Comparison of ENCODE assay signal across 8 cellular contexts in genomic region chr20:11676618-11677289, GRCh38.
DNase-seq lines count a peak whose midpoint lies in the region; ATAC-seq, FAIRE-seq and TF ChIP-seq lines count a peak whose summit lies in the region.

No MANE protein-coding gene starts in this region.

- H4K20me1 ChIP-seq in GM12878 (ENCODE audit: control insufficient read depth, insufficient read depth) = no peaks in the 10 kb centered on the region

- H3K79me2 ChIP-seq in GM12878 (ENCODE audit: control insufficient read depth, insufficient read depth, low read length) = no peaks in the 10 kb centered on the region

- TF ChIP-seq EP300 in GM12878 (IDR thresholded peaks at IDR 0.05; ENCODE audit: borderline replicate concordance in 1 of 2, control insufficient read depth in 1 of 2, low read depth in 2 of 2, low read length in 2 of 2) = no peak

- CTCF ChIA-PET in GM12878 (lab: Yijun Ruan, JAX) = interaction anchor here (0.6 to 2.0 kb wide), 8 partner anchors 9 to 637 kb away, joined by 3 to 8 read pairs (median 4); no protein-coding TSS in a partner anchor

- no peak overlapping the region for H3K27ac ChIP-seq in GM12878 (ENCODE audit: control insufficient read depth, insufficient read depth)

- intact Hi-C loops in GM12878 (cut with micrococcal nuclease; ENCODE audit: unreplicated experiment) = loop anchor here (1.0 kb wide), 1 partner anchor 529 kb away; no protein-coding TSS in a partner anchor

- TF ChIP-seq RAD21 in GM12878 (IDR thresholded peaks at IDR 0.05; ENCODE audit: insufficient read depth, low read depth, low read length) = peak; percentile 52

- BruUV-seq in GM12878 (replicated peaks; lab: Mats Ljungman, UMichigan) = no TSS peak

- POLR2A ChIA-PET in GM12878 (lab: Charles Lee) = no interaction called here

- no peak overlapping the region for H3K9ac ChIP-seq in GM12878 (ENCODE audit: control insufficient read depth, insufficient read depth, low read length)

- no peaks in the 10 kb centered on the region for H3K36me3 ChIP-seq in GM12878 (ENCODE audit: control insufficient read depth in 2 of 2, insufficient read depth in 2 of 2, low read length in 1 of 2)

- in situ Hi-C loops in GM12878 (cut with MboI) = no loop called here

- TF ChIP-seq POLR2A in GM12878 (IDR thresholded peaks at IDR 0.05; ENCODE audit: low read depth, low read length) (no peak), GM12892 (IDR thresholded peaks at IDR 0.05; ENCODE audit: low read depth, low read length) (no peak)

- no peak overlapping the region for H3K4me2 ChIP-seq in GM12878 (ENCODE audit: control insufficient read depth, insufficient read depth)

- 0% methylated on average over 3 of the region's 3 CpGs for WGBS in GM12878 (ENCODE audit: insufficient coverage, insufficient replicate concordance, low lambda C conversion rate, missing lambda C conversion rate)

- TF ChIP-seq CTCF in GM12872 (IDR thresholded peaks at IDR 0.05; ENCODE audit: insufficient read depth, low read depth, low read length) (peak; percentile 76), GM12878 (IDR thresholded peaks at IDR 0.05 in 2 of 3, conservative IDR thresholded peaks at IDR 0.05 in 1 of 3; ENCODE audit: control insufficient read depth in 2 of 3, extremely low read depth in 1 of 3, insufficient read depth in 1 of 3, low read depth in 3 of 3, low read length in 3 of 3) (peak; percentile 43 to 72 (median 67))

- no peak overlapping the region for H2AFZ ChIP-seq in GM12878 (ENCODE audit: control insufficient read depth, low read depth, low read length)

- H3K27me3 ChIP-seq in GM12878 (replicated peaks in 1 of 2; ENCODE audit: control insufficient read depth in 2 of 2, insufficient read depth in 2 of 2, low read length in 1 of 2) = no peaks in the 10 kb centered on the region

- H3K9me3 ChIP-seq in GM12878 (replicated peaks; ENCODE audit: control insufficient read depth, insufficient read depth, low read length) = no peaks in the 10 kb centered on the region

- FAIRE-seq in GM12878 (lab: Jason Lieb, UNC) (no peak), islet of Langerhans (lab: Jason Lieb, UNC) (peak; percentile 62), GM12892 (lab: Jason Lieb, UNC) (no peak)

- ATAC-seq in GM12878 = peak; percentile 82
- no peak for ATAC-seq in HG03135 (IDR thresholded peaks at IDR 0.05; ENCODE audit: unreplicated experiment)

- SMC1A ChIA-PET in GM12878 (lab: Charles Lee; ENCODE audit: uncharacterized antibody, unreplicated experiment) = no interaction called here

- DNase-seq in Ammon's horn (ENCODE audit: low spot score) (peak; percentile 65), NCI-H2029 (lab: John Stamatoyannopoulos, UW) (peak; percentile 22), GM12878 (ENCODE audit: low read depth, low spot score) (no peak), superior temporal gyrus (ENCODE audit: extremely low spot score) (peak; percentile 68), GM12892 (ENCODE audit: insufficient read length) (no peak)

- H3K4me3 ChIP-seq in GM12878 = no peak overlapping the region

- no peaks in the 10 kb centered on the region for H3K4me1 ChIP-seq in GM12878 (ENCODE audit: control insufficient read depth, insufficient read depth, low read length)

- RAD21 ChIA-PET in GM12878 (lab: Charles Lee; ENCODE audit: unreplicated experiment) = interaction anchor here (0.6 to 1.0 kb wide), 3 partner anchors 59 to 680 kb away, joined by 3 read pairs; no protein-coding TSS in a partner anchor

TF ChIP-seq in GM12878, 131 proteins besides CTCF, POLR2A, EP300 and RAD21:
- peak; percentile 85 for TF ChIP-seq NR2F1 (conservative IDR thresholded peaks at IDR 0.05)
- TF ChIP-seq SMC3 (IDR thresholded peaks at IDR 0.05; ENCODE audit: borderline replicate concordance, low read length) = peak; percentile 60
- TF ChIP-seq NBN (IDR thresholded peaks at IDR 0.05) = no peak
- TF ChIP-seq ZNF274 (IDR thresholded peaks at IDR 0.05; ENCODE audit: insufficient read depth, insufficient read length) = no peak

Comparison
In these comparisons a context has a peak if more than half of its experiments do, and no peak if none do; other contexts are left out.
1. DNase-seq: peak in Ammon's horn (single experiment), NCI-H2029 (single experiment) and superior temporal gyrus (single experiment); none in GM12878 (single experiment) and GM12892 (single experiment).